Comparison of ENCODE assay signal across 1 cellular context in the genomic region with DNA sequence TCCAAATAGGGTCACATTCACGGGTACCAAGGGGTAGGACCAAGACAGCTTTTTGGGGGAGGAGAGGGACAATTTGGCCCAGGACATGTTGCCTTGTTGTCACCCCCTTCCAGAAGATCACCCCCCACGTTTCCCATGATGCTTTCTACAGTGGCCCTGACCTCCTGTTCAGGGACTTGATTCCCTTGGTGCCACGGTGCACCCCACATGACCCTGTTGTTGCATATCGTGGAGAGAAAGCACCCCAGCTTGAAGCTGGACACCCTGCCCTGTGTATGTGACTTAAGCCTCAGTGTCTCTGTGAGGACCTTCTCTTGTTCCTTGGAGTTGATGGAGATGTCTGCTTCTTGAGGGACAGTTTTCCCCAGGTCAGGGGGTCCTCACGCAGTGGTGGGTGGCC.
TF ChIP-seq lines count a peak whose summit lies in the region.

No MANE protein-coding gene starts in this region.

TF ChIP-seq in H1, 55 proteins besides CTCF, POLR2A, EP300 and RAD21:
- no peak for TF ChIP-seq CEBPB (IDR thresholded peaks at IDR 0.05; ENCODE audit: low read depth, low read length)
- no peak for TF ChIP-seq ASH2L (IDR thresholded peaks at IDR 0.05; ENCODE audit: low read length)
- no peak for TF ChIP-seq BACH1 (IDR thresholded peaks at IDR 0.05; ENCODE audit: low read length)
- no peak for TF ChIP-seq TEAD4 (IDR thresholded peaks at IDR 0.05; ENCODE audit: low read depth, low read length)
- TF ChIP-seq NRF1 (IDR thresholded peaks at IDR 0.05; ENCODE audit: low read depth, low read length) = no peak
- TF ChIP-seq CBX8 (IDR thresholded peaks at IDR 0.05; ENCODE audit: borderline replicate concordance, low read depth, low read length) = no peak
- no peak for TF ChIP-seq NANOG (IDR thresholded peaks at IDR 0.05; ENCODE audit: insufficient read depth, low read depth, low read length, poor library complexity, severe bottlenecking)
- no peak for TF ChIP-seq EZH2 (IDR thresholded peaks at IDR 0.05; ENCODE audit: low read depth, low read length, severe bottlenecking)
- no peak for TF ChIP-seq RNF2 (IDR thresholded peaks at IDR 0.05; ENCODE audit: borderline replicate concordance, low read depth, low read length, missing control alignments, poor library complexity, severe bottlenecking)
- TF ChIP-seq, protein P1, sequence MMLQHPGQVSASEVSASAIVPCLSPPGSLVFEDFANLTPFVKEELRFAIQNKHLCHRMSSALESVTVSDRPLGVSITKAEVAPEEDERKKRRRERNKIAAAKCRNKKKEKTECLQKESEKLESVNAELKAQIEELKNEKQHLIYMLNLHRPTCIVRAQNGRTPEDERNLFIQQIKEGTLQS (IDR thresholded peaks at IDR 0.05; ENCODE audit: insufficient read depth, low read depth, low read length) = no peak
- TF ChIP-seq GTF2F1 (IDR thresholded peaks at IDR 0.05; ENCODE audit: borderline replicate concordance, low read depth, low read length) = no peak
- TF ChIP-seq FOSL1 (IDR thresholded peaks at IDR 0.05; ENCODE audit: insufficient read depth, low read depth, low read length) = no peak
- TF ChIP-seq, protein P2, sequence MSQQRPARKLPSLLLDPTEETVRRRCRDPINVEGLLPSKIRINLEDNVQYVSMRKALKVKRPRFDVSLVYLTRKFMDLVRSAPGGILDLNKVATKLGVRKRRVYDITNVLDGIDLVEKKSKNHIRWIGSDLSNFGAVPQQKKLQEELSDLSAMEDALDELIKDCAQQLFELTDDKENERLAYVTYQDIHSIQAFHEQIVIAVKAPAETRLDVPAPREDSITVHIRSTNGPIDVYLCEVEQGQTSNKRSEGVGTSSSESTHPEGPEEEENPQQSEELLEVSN (IDR thresholded peaks at IDR 0.05) = no peak
- TF ChIP-seq, protein P3, sequence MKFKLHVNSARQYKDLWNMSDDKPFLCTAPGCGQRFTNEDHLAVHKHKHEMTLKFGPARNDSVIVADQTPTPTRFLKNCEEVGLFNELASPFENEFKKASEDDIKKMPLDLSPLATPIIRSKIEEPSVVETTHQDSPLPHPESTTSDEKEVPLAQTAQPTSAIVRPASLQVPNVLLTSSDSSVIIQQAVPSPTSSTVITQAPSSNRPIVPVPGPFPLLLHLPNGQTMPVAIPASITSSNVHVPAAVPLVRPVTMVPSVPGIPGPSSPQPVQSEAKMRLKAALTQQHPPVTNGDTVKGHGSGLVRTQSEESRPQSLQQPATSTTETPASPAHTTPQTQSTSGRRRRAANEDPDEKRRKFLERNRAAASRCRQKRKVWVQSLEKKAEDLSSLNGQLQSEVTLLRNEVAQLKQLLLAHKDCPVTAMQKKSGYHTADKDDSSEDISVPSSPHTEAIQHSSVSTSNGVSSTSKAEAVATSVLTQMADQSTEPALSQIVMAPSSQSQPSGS (IDR thresholded peaks at IDR 0.05; ENCODE audit: low read length) = no peak
- TF ChIP-seq SIRT6 (IDR thresholded peaks at IDR 0.05; ENCODE audit: low read length) = no peak
- TF ChIP-seq SIX5 (IDR thresholded peaks at IDR 0.05; ENCODE audit: low read depth, low read length) = no peak
- TF ChIP-seq MAFK (IDR thresholded peaks at IDR 0.05; ENCODE audit: low read depth, low read length) = no peak
- no peak for TF ChIP-seq JUND (IDR thresholded peaks at IDR 0.05; ENCODE audit: low read length)
- TF ChIP-seq EGR1 (IDR thresholded peaks at IDR 0.05; ENCODE audit: borderline replicate concordance, low read depth, low read length) = no peak
